Comparison of ENCODE assay signal across 15 cellular contexts in genomic region chr19:15368051-15368632, GRCh38.
"Had no signal": no experiment of that assay in that cellular context is flagged by ENCODE, and none has a peak within 500 bp of the region (broad histone marks: within the 10 kb centered on the region; RNA-seq: fewer than 3 reads in every experiment).

No MANE protein-coding gene starts in this region.

- DNase-seq: activated B cell treated with CpG ODN at 0.5 μM for 24 hours; activated CD4-positive, alpha-beta T cell treated with anti-CD3 and anti-CD28 coated beads for 48 hours; activated CD8-positive, alpha-beta memory T cell treated with anti-CD3 and anti-CD28 coated beads, Interleukin-2, amount 50 U/mL, for 48 hours; dorsolateral prefrontal cortex; endodermal cell; erythroblast; mesendoderm; stimulated activated CD4-positive, alpha-beta T cell treated with anti-CD3 and anti-CD28 coated beads, Interleukin-1b, Interleukin-23, amount 100 ng/mL, for 48 hours; SW 1271; tibial artery had no signal

- H3K9me3 Mint-ChIP-seq: activated B cell treated with CpG ODN at 0.5 μM for 24 hours; activated T-helper 1 cell treated with anti-CD3 and anti-CD28 coated beads, Interleukin-12 subunit alpha, Interleukin-12 subunit beta, Interleukin-2, Interleukin-4 antibody, amounts not matched to agents 30 ng/mL and 10 ng/mL and 1 ng/mL, durations not matched to agents 14 hours and 24 hours and 36 hours; nephron had no signal

- H3K27me3 ChIP-seq: dorsolateral prefrontal cortex, gastroesophageal sphincter, tibial artery, vagina had no signal

- H3K9me3 ChIP-seq: gastroesophageal sphincter, psoas muscle, tibial artery, vagina had no signal

- H3K4me1 Mint-ChIP-seq: activated B cell treated with CpG ODN at 0.5 μM for 24 hours, endodermal cell, nephron had no signal

- H3K27ac Mint-ChIP-seq: activated B cell treated with CpG ODN at 0.5 μM for 24 hours, endodermal cell, nephron had no signal

- H3K4me3 ChIP-seq: dorsolateral prefrontal cortex, gastroesophageal sphincter, psoas muscle, tibial artery, vagina had no signal

- H3K27ac ChIP-seq: gastroesophageal sphincter, psoas muscle, tibial artery, vagina had no signal

- H3K27me3 Mint-ChIP-seq: activated B cell treated with CpG ODN at 0.5 μM for 24 hours had no signal

- H3K4me1 ChIP-seq: psoas muscle, vagina had no signal

- ATAC-seq: gastroesophageal sphincter had no signal

- H3K4me3 Mint-ChIP-seq: activated B cell treated with CpG ODN at 0.5 μM for 24 hours; activated T-helper 1 cell treated with anti-CD3 and anti-CD28 coated beads, Interleukin-12 subunit alpha, Interleukin-12 subunit beta, Interleukin-2, Interleukin-4 antibody, amounts not matched to agents 30 ng/mL and 10 ng/mL and 1 ng/mL, durations not matched to agents 14 hours and 24 hours and 36 hours; endodermal cell; nephron had no signal
